9 cellular contexts compared by ENCODE assay signal in the genomic region with DNA sequence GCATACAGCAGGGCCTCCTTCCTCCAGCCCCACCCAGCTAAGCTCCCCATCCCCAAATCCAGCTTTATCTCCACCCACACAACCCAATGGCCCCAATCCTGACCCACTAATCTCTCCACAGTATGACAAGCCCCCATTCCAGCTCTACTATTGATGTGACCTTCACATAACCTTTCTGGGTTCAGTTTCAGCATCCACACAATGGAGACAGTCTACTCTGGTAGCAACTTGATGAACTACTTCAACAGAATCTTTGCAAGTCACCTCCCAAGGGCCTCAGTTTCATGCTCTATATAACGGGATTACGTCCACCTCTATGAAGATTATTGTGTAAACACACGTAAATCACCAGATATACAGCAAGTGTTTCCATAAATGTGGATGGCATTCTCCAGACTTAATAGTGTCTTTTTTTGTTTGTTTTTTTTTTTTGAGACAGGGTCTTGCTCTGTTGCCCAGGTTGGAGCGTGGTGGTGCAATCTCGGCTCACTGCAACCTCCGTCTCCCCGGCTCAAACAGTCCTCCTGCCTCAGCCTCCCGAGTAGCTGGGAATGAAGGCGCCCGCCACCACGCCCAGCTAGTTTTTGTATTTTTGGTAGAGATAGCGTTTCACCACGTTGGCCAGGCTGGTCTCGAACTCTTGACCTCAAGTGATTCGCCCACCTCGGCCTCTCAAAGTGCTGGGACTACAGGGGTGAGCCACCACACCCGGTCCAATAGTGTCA. TPM values are rescaled to one million over a fixed set of nuclear protein-coding genes. Genes with fewer than 3 reads are reported as not detected.
DNase-seq lines count a peak whose midpoint lies in the region; ATAC-seq, FAIRE-seq and TF ChIP-seq lines count a peak whose summit lies in the region.
"Had no signal": no experiment of that assay in that cellular context is flagged by ENCODE, and none has a peak within 500 bp of the region (broad histone marks: within the 10 kb centered on the region; RNA-seq: fewer than 3 reads in every experiment).

No MANE protein-coding gene starts in this region.

- CTCF ChIA-PET in HepG2 (lab: Yijun Ruan, JAX; ENCODE audit: low intra/inter-chr PET ratio, low total read pairs): interaction anchor here (1.0 kb wide), 1 partner anchor 11 kb away, joined by 3 read pairs; no protein-coding TSS in a partner anchor

- in situ Hi-C loops in HepG2 (cut with HindIII; ENCODE audit: extremely low pct_ligation_motif_present, low pct_unique_long_range_greater_than_20kb): loop anchor here (10.0 kb wide), 1 partner anchor 403 kb away; a partner anchor contains a TSS

- TF ChIP-seq RAD21 in HepG2 (CRISPR knock-in tag; IDR thresholded peaks at IDR 0.05): no peak

- FAIRE-seq in HepG2 (lab: Jason Lieb, UNC) (no peak), H54 (lab: Jason Lieb, UNC) (no peak)

- H3K36me3 ChIP-seq in cardiac muscle cell (no peaks in the 10 kb centered on the region), HepG2 (replicated peaks in 1 of 2; ENCODE audit: control insufficient read depth in 1 of 2, insufficient read depth in 2 of 2, low read length in 2 of 2) (peaks cover 3 to 6% of the 10 kb centered on the region in 2 experiments; a peak in 4 of 5 replicates), upper lobe of left lung (no peaks in the 10 kb centered on the region)

- no peak for ATAC-seq in Right ventricle myocardium inferior
- no peak for ATAC-seq in activated naive CD4-positive, alpha-beta T cell treated with anti-CD3 and anti-CD28 coated beads, Interleukin-2, amount 50 U/mL, for 72 hours
- no peak for ATAC-seq in HepG2
- ATAC-seq in upper lobe of left lung (ENCODE audit: low FRiP score in 2 of 2): no peak

- H2AFZ ChIP-seq in HepG2 (ENCODE audit: low read length): no peak overlapping the region

- peaks cover 18% of the 10 kb centered on the region for H3K4me1 ChIP-seq in cardiac muscle cell (ENCODE audit: low read depth)
- H3K4me1 ChIP-seq in HepG2 (ENCODE audit: insufficient read depth, low read length): peaks cover 76% of the 10 kb centered on the region
- H3K4me1 ChIP-seq in upper lobe of left lung: peaks cover 17 to 31% (median 26%) of the 10 kb centered on the region in 4 donors

- H3K27ac Mint-ChIP-seq in activated naive CD4-positive, alpha-beta T cell treated with anti-CD3 and anti-CD28 coated beads, Interleukin-2, amount 50 U/mL, for 72 hours: peak overlapping the region; percentile 88 to 93

- peaks cover 4 to 6% of the 10 kb centered on the region in 2 donors for H3K36me3 Mint-ChIP-seq in activated naive CD4-positive, alpha-beta T cell treated with anti-CD3 and anti-CD28 coated beads, Interleukin-2, amount 50 U/mL, for 72 hours

- TF ChIP-seq CTCF in cardiac muscle cell (IDR thresholded peaks at IDR 0.05; ENCODE audit: low read depth, low read length) (no peak), HepG2 (CRISPR knock-in tag; IDR thresholded peaks at IDR 0.05) (no peak), upper lobe of left lung (IDR thresholded peaks at IDR 0.05) (no peak)

- peak overlapping the region; percentile 94 for H3K9ac ChIP-seq in HepG2 (ENCODE audit: insufficient read depth, low read depth, low read length)

- no peak for TF ChIP-seq EP300 in HepG2 (IDR thresholded peaks at IDR 0.05; ENCODE audit: low read depth in 2 of 2, low read length in 2 of 2)
- 0 out of 2 replicates have a peak, but pooled peaks have one; percentile 9 for TF ChIP-seq EP300 in HepG2 (CRISPR knock-in tag; IDR thresholded peaks at IDR 0.05; ENCODE audit: borderline replicate concordance)
- no peak for TF ChIP-seq EP300 in upper lobe of left lung (IDR thresholded peaks at IDR 0.05)

- intact Hi-C loops in Right ventricle myocardium inferior (cut with DNase I) (loop anchor here (5.0 kb wide), 2 partner anchors 34 to 109 kb away; no protein-coding TSS in a partner anchor), HepG2 (cut with micrococcal nuclease; ENCODE audit: unreplicated experiment) (loop anchor here (2.0 kb wide), 1 partner anchor 215 kb away; a partner anchor contains a TSS)

- H3K27me3 ChIP-seq in cardiac muscle cell: no peaks in the 10 kb centered on the region
- H3K27me3 ChIP-seq in HepG2 (ENCODE audit: control insufficient read depth in 1 of 2, insufficient read depth in 2 of 2, low read length in 2 of 2): no peaks in the 10 kb centered on the region; a peak in 1 of 5 replicates
- H3K27me3 ChIP-seq in upper lobe of left lung: no peaks in the 10 kb centered on the region

- WGBS in HepG2 (ENCODE audit: low lambda C conversion rate): 63% methylated on average over 17 of the region's 17 CpGs
- WGBS in upper lobe of left lung, 2 donors: 86 to 89% methylated on average over 17 of the region's 17 CpGs

- peaks cover 29% of the 10 kb centered on the region for H4K20me1 ChIP-seq in HepG2 (ENCODE audit: insufficient read depth, low read length)

- POLR2A ChIA-PET in HepG2 (lab: Yijun Ruan, JAX): interaction anchor here (0.9 to 6.5 kb wide), 18 partner anchors 10 to 403 kb away, joined by 3 to 144 read pairs (median 4); a partner anchor contains a TSS

- peak overlapping the region; percentile 85 for H3K4me2 ChIP-seq in HepG2 (ENCODE audit: low read depth, low read length)

- H3K27ac ChIP-seq in cardiac muscle cell: peak overlapping the region; percentile 75
- H3K27ac ChIP-seq in HepG2 (ENCODE audit: extremely low read length, insufficient read depth, low read length): peak overlapping the region; percentile 83
- peak overlapping the region in 1 of 4 donors; percentile 89 for H3K27ac ChIP-seq in upper lobe of left lung

- no peaks in the 10 kb centered on the region for H3K9me3 Mint-ChIP-seq in activated naive CD4-positive, alpha-beta T cell treated with anti-CD3 and anti-CD28 coated beads, Interleukin-2, amount 50 U/mL, for 72 hours

- H3K79me2 ChIP-seq in HepG2 (ENCODE audit: insufficient read depth, low read length): peaks cover 47% of the 10 kb centered on the region

- TF ChIP-seq POLR2A in HepG2 (IDR thresholded peaks at IDR 0.05; ENCODE audit: insufficient read depth in 1 of 2, low read depth in 2 of 2, low read length in 2 of 2): no peak
- no peak for TF ChIP-seq POLR2A in upper lobe of left lung (IDR thresholded peaks at IDR 0.05)
- no peak for TF ChIP-seq POLR2A in H54 (IDR thresholded peaks at IDR 0.05; ENCODE audit: low read depth, low read length)

- H3K9me3 ChIP-seq in cardiac muscle cell (ENCODE audit: low read depth) (no peaks in the 10 kb centered on the region), HepG2 (ENCODE audit: low read length) (no peaks in the 10 kb centered on the region), upper lobe of left lung (no peaks in the 10 kb centered on the region)

- no peak for DNase-seq in cardiac muscle cell (ENCODE audit: low read depth in 1 of 2, low spot score in 1 of 2)
- no peak for DNase-seq in Right ventricle myocardium inferior (ENCODE audit: missing footprints)
- DNase-seq in activated naive CD4-positive, alpha-beta T cell treated with anti-CD3 and anti-CD28 coated beads, Interleukin-2, amount 50 U/mL, for 72 hours (ENCODE audit: low spot score in 2 of 2): no peak
- no peak for DNase-seq in HepG2 (ENCODE audit: low spot score)
- DNase-seq in upper lobe of left lung: no peak
- DNase-seq in NCI-H1436 treated with DMSO at 0.1 percent for 48 hours (lab: John Stamatoyannopoulos, UW): no peak
- DNase-seq in H54 (ENCODE audit: insufficient read length, low spot score): no peak
- no peak for DNase-seq in NCI-H1436 (lab: John Stamatoyannopoulos, UW)
- DNase-seq: NCI-H187 treated with DMSO at 0.1 percent for 48 hours had no signal

- H3K4me3 ChIP-seq in cardiac muscle cell (peak overlapping the region; percentile 93), HepG2 (replicated peaks in 1 of 3; ENCODE audit: insufficient read depth in 1 of 3, low read depth in 2 of 3, low read length in 3 of 3) (peak overlapping the region; percentile 80 to 92 (median 90)), upper lobe of left lung (peak overlapping the region in 3 of 4 donors; percentile 57 to 84 (median 78))

- BruUV-seq in HepG2 (replicated peaks; lab: Mats Ljungman, UMichigan): TSS peak; percentile 65

RNA-seq across cellular contexts. Expression of a gene that starts 1.4 kb away (rescaled TPM):
- total RNA-seq in cardiac muscle cell (229 and 263 TPM in 2 replicates), Right ventricle myocardium inferior (69.5 TPM), HepG2 (2016; rRNA removed; fragmentation: Illumina TruSeq; extraction: Trizol) (407 and 447 TPM in 2 replicates), upper lobe of left lung (10 to 100 TPM; 41.9 to 76.8 (median 58.6) TPM)
- polyA plus RNA-seq in cardiac muscle cell (115 and 159 TPM in 2 replicates), HepG2 (2011; rRNA removed) (419 and 492 TPM in 2 replicates)
- 100 to 1,000 TPM; 166 to 211 TPM for total RNA-seq in activated naive CD4-positive, alpha-beta T cell treated with anti-CD3 and anti-CD28 coated beads, Interleukin-2, amount 50 U/mL, for 72 hours
- total RNA-seq in HepG2 (2016; cell fraction: cytosol; rRNA removed; fragmentation: Illumina TruSeq; extraction: Trizol; ENCODE audit: low read depth): 184 and 192 TPM in 2 replicates
- 393 and 407 TPM in 2 replicates for total RNA-seq in HepG2 (2016; cell fraction: insoluble cytoplasmic fraction; rRNA removed; fragmentation: Illumina TruSeq; extraction: Trizol)
- total RNA-seq in HepG2 (2016; cell fraction: membrane; rRNA removed; fragmentation: Illumina TruSeq; extraction: Trizol): 419 and 431 TPM in 2 replicates
- 242 and 265 TPM in 2 replicates for total RNA-seq in HepG2 (2016; cell fraction: nucleus; rRNA removed; fragmentation: Illumina TruSeq; extraction: Trizol)
- 522 and 613 TPM in 2 replicates for polyA plus RNA-seq in HepG2 (2011; cell fraction: cytosol; rRNA removed)
- polyA plus RNA-seq in HepG2 (2011; cell fraction: nucleus; rRNA removed): 339 and 378 TPM in 2 replicates
- 339 and 364 TPM in 2 replicates for polyA plus RNA-seq in HepG2 (2012)
- polyA plus RNA-seq in HepG2 (2016; cell fraction: cytosol; fragmentation: Illumina TruSeq; extraction: Trizol; ENCODE audit: low read depth): 232 and 234 TPM in 2 replicates
- polyA plus RNA-seq in HepG2 (2016; cell fraction: insoluble cytoplasmic fraction; fragmentation: Illumina TruSeq; extraction: Trizol; ENCODE audit: low read depth): 393 and 446 TPM in 2 replicates
- polyA plus RNA-seq in HepG2 (2016; cell fraction: membrane; fragmentation: Illumina TruSeq; extraction: Trizol; ENCODE audit: low read depth): 384 and 399 TPM in 2 replicates
- 372 and 382 TPM in 2 replicates for polyA plus RNA-seq in HepG2 (2016; cell fraction: nucleus; fragmentation: Illumina TruSeq; extraction: Trizol; ENCODE audit: insufficient read depth, low read depth)
- 730 and 1,221 TPM in 2 replicates for polyA minus RNA-seq in HepG2 (2011; rRNA and poly(A)+ RNA removed; ENCODE audit: low replicate concordance)
- 306 and 309 TPM in 2 replicates for polyA minus RNA-seq in HepG2 (2011; cell fraction: cytosol; rRNA and poly(A)+ RNA removed)
- 166 and 188 TPM in 2 replicates for polyA minus RNA-seq in HepG2 (2011; cell fraction: nucleus; rRNA and poly(A)+ RNA removed)
